In the genomic region with DNA sequence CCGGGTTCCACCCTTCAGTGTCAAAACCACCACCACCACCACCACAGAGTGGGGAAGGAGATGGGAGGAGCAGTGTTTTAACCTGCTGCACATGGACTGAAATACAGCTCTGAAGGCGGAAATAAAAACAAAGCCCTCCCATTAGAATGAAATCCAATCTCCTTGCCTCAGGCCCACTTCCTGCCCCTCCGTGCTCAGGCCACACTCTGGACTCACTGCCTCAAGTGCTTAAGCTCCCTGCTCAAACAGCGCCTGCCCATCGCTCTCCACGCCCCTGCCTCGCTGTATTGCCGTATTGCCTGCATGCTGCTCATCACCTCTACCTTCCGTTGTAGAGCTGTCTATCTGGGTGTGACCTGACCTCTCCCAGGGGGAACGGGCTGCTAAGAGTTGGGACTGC, we compare ENCODE assay signal across 15 cellular contexts. TPM values are rescaled to one million over a fixed set of nuclear protein-coding genes. Genes with fewer than 3 reads are reported as not detected.
DNase-seq lines count a peak whose midpoint lies in the region; ATAC-seq, FAIRE-seq and TF ChIP-seq lines count a peak whose summit lies in the region.
"Had no signal": no experiment of that assay in that cellular context is flagged by ENCODE, and none has a peak within 500 bp of the region (broad histone marks: within the 10 kb centered on the region; RNA-seq: fewer than 3 reads in every experiment).

No MANE protein-coding gene starts in this region.

- no peaks in the 10 kb centered on the region for H3K79me2 ChIP-seq in endothelial cell of umbilical vein (ENCODE audit: control insufficient read depth, insufficient read depth, low read length)

- no peaks in the 10 kb centered on the region for H3K27me3 ChIP-seq in endothelial cell of umbilical vein (ENCODE audit: control insufficient read depth in 2 of 2, insufficient read depth in 2 of 2, low read length in 2 of 2)
- no peaks in the 10 kb centered on the region for H3K27me3 ChIP-seq in mesenchymal stem cell (ENCODE audit: control insufficient read depth in 1 of 2, insufficient read depth in 1 of 2, low read length in 2 of 2)
- H3K27me3 ChIP-seq: body of pancreas had no signal

- CTCF ChIA-PET in activated CD8-positive, alpha-beta T cell treated with anti-CD3 and anti-CD28 coated beads, Interleukin-2, amount 10 ng/mL, durations not matched to agents 7 days and 5 days (lab: Charles Lee) = interaction anchor here (0.5 kb wide), 1 partner anchor 33 kb away, joined by 3 read pairs; no protein-coding TSS in a partner anchor
- CTCF ChIA-PET in activated CD8-positive, alpha-beta T cell treated with anti-CD3 and anti-CD28 coated beads for 36 hours (lab: Charles Lee) = no interaction called here
- CTCF ChIA-PET in endothelial cell of umbilical vein (lab: Charles Lee) = interaction anchor here (0.6 to 1.0 kb wide), 3 partner anchors 37 to 147 kb away, joined by 3 to 4 read pairs (median 3); no protein-coding TSS in a partner anchor

- H3K36me3 Mint-ChIP-seq in activated CD8-positive, alpha-beta T cell treated with anti-CD3 and anti-CD28 coated beads, Interleukin-2, amount 10 ng/mL, durations not matched to agents 7 days and 5 days (ENCODE audit: low read depth) = no peaks in the 10 kb centered on the region
- H3K36me3 Mint-ChIP-seq in activated CD8-positive, alpha-beta T cell treated with anti-CD3 and anti-CD28 coated beads for 36 hours (ENCODE audit: low read depth) = no peaks in the 10 kb centered on the region
- peaks cover 12% of the 10 kb centered on the region for H3K36me3 Mint-ChIP-seq in type B pancreatic cell

- no peak overlapping the region for H2BK12ac ChIP-seq in mesenchymal stem cell (ENCODE audit: low read length in 2 of 2)

- H2BK5ac ChIP-seq in mesenchymal stem cell (ENCODE audit: low read depth, low read length, poor library complexity, severe bottlenecking) = no peak overlapping the region

- H3K9me1 ChIP-seq in endothelial cell of umbilical vein (replicated peaks; ENCODE audit: control insufficient read depth, extremely low read depth, insufficient read depth, low read length) = no peaks in the 10 kb centered on the region

- H3K27ac ChIP-seq in endothelial cell of umbilical vein (ENCODE audit: insufficient read depth, low read depth, low read length) (no peak overlapping the region), mesenchymal stem cell (ENCODE audit: low read length, poor library complexity, severe bottlenecking) (no peak overlapping the region)
- H3K27ac ChIP-seq: body of pancreas, HL-60, PC-9 had no signal

- no peaks in the 10 kb centered on the region for H3K79me1 ChIP-seq in mesenchymal stem cell (replicated peaks; ENCODE audit: low read length, poor library complexity, severe bottlenecking)

- H3K4me2 ChIP-seq in endothelial cell of umbilical vein (ENCODE audit: insufficient read depth, low read length) (no peak overlapping the region), mesenchymal stem cell (ENCODE audit: low read length, poor library complexity, severe bottlenecking) (no peak overlapping the region)
- H3K4me2 ChIP-seq: PC-9 had no signal

- TF ChIP-seq CTCF in activated CD8-positive, alpha-beta T cell treated with anti-CD3 and anti-CD28 coated beads for 36 hours (IDR thresholded peaks at IDR 0.05) = no peak
- no peak for TF ChIP-seq CTCF in endothelial cell of umbilical vein (IDR thresholded peaks at IDR 0.05; ENCODE audit: extremely low read depth in 1 of 2, insufficient read depth in 1 of 2, low read depth in 1 of 2, low read length in 2 of 2)
- TF ChIP-seq CTCF in type B pancreatic cell (conservative IDR thresholded peaks at IDR 0.05) = no peak

- H3K4me3 ChIP-seq in endothelial cell of umbilical vein (replicated peaks in 1 of 3; ENCODE audit: insufficient read depth in 1 of 3, low read depth in 1 of 3, low read length in 3 of 3) = no peak overlapping the region
- no peak overlapping the region for H3K4me3 ChIP-seq in mesenchymal stem cell (ENCODE audit: insufficient read depth in 1 of 2, low read depth in 1 of 2, low read length in 2 of 2)
- H3K4me3 ChIP-seq: body of pancreas, PC-9, skin epidermis had no signal

- H3K4ac ChIP-seq in mesenchymal stem cell (ENCODE audit: low read depth in 1 of 2, low read length in 2 of 2) = no peak overlapping the region

- no peak overlapping the region for H4K8ac ChIP-seq in mesenchymal stem cell (ENCODE audit: low read length)

- no peak overlapping the region for H2BK120ac ChIP-seq in mesenchymal stem cell (ENCODE audit: low read depth, low read length)

- ATAC-seq in activated CD8-positive, alpha-beta T cell treated with anti-CD3 and anti-CD28 coated beads, Interleukin-2, amount 10 ng/mL, durations not matched to agents 7 days and 5 days = no peak
- ATAC-seq in activated CD8-positive, alpha-beta T cell treated with anti-CD3 and anti-CD28 coated beads for 36 hours = no peak
- ATAC-seq: body of pancreas had no signal

- no peaks in the 10 kb centered on the region for H4K20me1 ChIP-seq in endothelial cell of umbilical vein (replicated peaks; ENCODE audit: control insufficient read depth, extremely low read depth, insufficient read depth, low read length)

- 90% methylated on average over 10 of the region's 10 CpGs for WGBS in mesenchymal stem cell

- dilution Hi-C loops in endothelial cell of umbilical vein (cut with MboI; ENCODE audit: extremely low pct_ligation_motif_present, low sequenced_read_pairs) = no loop called here

- FAIRE-seq in endothelial cell of umbilical vein (lab: Jason Lieb, UNC) = no peak

- intact Hi-C loops in activated CD8-positive, alpha-beta T cell treated with anti-CD3 and anti-CD28 coated beads for 36 hours (cut with micrococcal nuclease) = no loop called here
- intact Hi-C loops in endothelial cell of umbilical vein (cut with micrococcal nuclease) = loop anchor here (1.0 kb wide), 1 partner anchor 127 kb away; no protein-coding TSS in a partner anchor

- H3K9me3 Mint-ChIP-seq in activated CD8-positive, alpha-beta T cell treated with anti-CD3 and anti-CD28 coated beads, Interleukin-2, amount 10 ng/mL, durations not matched to agents 7 days and 5 days (ENCODE audit: insufficient read depth) = no peaks in the 10 kb centered on the region
- H3K9me3 Mint-ChIP-seq in activated CD8-positive, alpha-beta T cell treated with anti-CD3 and anti-CD28 coated beads for 36 hours = peaks cover 3% of the 10 kb centered on the region
- H3K9me3 Mint-ChIP-seq in type B pancreatic cell = no peaks in the 10 kb centered on the region

- H3K18ac ChIP-seq in mesenchymal stem cell (ENCODE audit: low read depth in 1 of 2, low read length in 2 of 2) = no peak overlapping the region

- H3K4me1 Mint-ChIP-seq in activated CD8-positive, alpha-beta T cell treated with anti-CD3 and anti-CD28 coated beads, Interleukin-2, amount 10 ng/mL, durations not matched to agents 7 days and 5 days (ENCODE audit: low read depth) = peaks cover 9% of the 10 kb centered on the region
- H3K4me1 Mint-ChIP-seq in activated CD8-positive, alpha-beta T cell treated with anti-CD3 and anti-CD28 coated beads for 36 hours (ENCODE audit: low read depth) = peaks cover 5% of the 10 kb centered on the region
- H3K4me1 Mint-ChIP-seq in type B pancreatic cell (ENCODE audit: unreplicated experiment) = peaks cover 15% of the 10 kb centered on the region

- no peak overlapping the region for H2AK5ac ChIP-seq in mesenchymal stem cell (ENCODE audit: low read length, severe bottlenecking)

- peak overlapping the region; percentile 60 for H3K27ac Mint-ChIP-seq in activated CD8-positive, alpha-beta T cell treated with anti-CD3 and anti-CD28 coated beads, Interleukin-2, amount 10 ng/mL, durations not matched to agents 7 days and 5 days
- no peak overlapping the region for H3K27ac Mint-ChIP-seq in activated CD8-positive, alpha-beta T cell treated with anti-CD3 and anti-CD28 coated beads for 36 hours
- peak overlapping the region; percentile 54 for H3K27ac Mint-ChIP-seq in type B pancreatic cell

- H4K91ac ChIP-seq in mesenchymal stem cell (ENCODE audit: low read length) = no peak overlapping the region

- POLR2A ChIA-PET in activated CD8-positive, alpha-beta T cell treated with anti-CD3 and anti-CD28 coated beads, Interleukin-2, amount 10 ng/mL, durations not matched to agents 7 days and 5 days (lab: Charles Lee) = no interaction called here
- POLR2A ChIA-PET in activated CD8-positive, alpha-beta T cell treated with anti-CD3 and anti-CD28 coated beads for 36 hours (lab: Charles Lee) = no interaction called here
- POLR2A ChIA-PET in endothelial cell of umbilical vein (lab: Charles Lee) = no interaction called here

- no peak overlapping the region for H3K23ac ChIP-seq in mesenchymal stem cell (ENCODE audit: low read length in 2 of 2)

- H3K9ac ChIP-seq in endothelial cell of umbilical vein (replicated peaks; ENCODE audit: extremely low read depth, insufficient read depth, low read length) = no peak overlapping the region
- H3K9ac ChIP-seq in mesenchymal stem cell (ENCODE audit: low read length) = no peak overlapping the region

- BruUV-seq in endothelial cell of umbilical vein (replicated peaks; lab: Mats Ljungman, UMichigan) = no TSS peak

- no peak for TF ChIP-seq POLR2A in endothelial cell of umbilical vein (IDR thresholded peaks at IDR 0.05; ENCODE audit: low read depth, low read length)

- no peak overlapping the region for H2BK15ac ChIP-seq in mesenchymal stem cell (ENCODE audit: low read depth, poor library complexity, severe bottlenecking)

- no peak overlapping the region for H3K4me3 Mint-ChIP-seq in activated CD8-positive, alpha-beta T cell treated with anti-CD3 and anti-CD28 coated beads, Interleukin-2, amount 10 ng/mL, durations not matched to agents 7 days and 5 days
- H3K4me3 Mint-ChIP-seq in activated CD8-positive, alpha-beta T cell treated with anti-CD3 and anti-CD28 coated beads for 36 hours = no peak overlapping the region
- no peak overlapping the region for H3K4me3 Mint-ChIP-seq in type B pancreatic cell

- no peaks in the 10 kb centered on the region for H3K27me3 Mint-ChIP-seq in activated CD8-positive, alpha-beta T cell treated with anti-CD3 and anti-CD28 coated beads, Interleukin-2, amount 10 ng/mL, durations not matched to agents 7 days and 5 days (ENCODE audit: low read depth)
- no peaks in the 10 kb centered on the region for H3K27me3 Mint-ChIP-seq in activated CD8-positive, alpha-beta T cell treated with anti-CD3 and anti-CD28 coated beads for 36 hours
- H3K27me3 Mint-ChIP-seq in type B pancreatic cell = no peaks in the 10 kb centered on the region

- H3K4me1 ChIP-seq in endothelial cell of umbilical vein (ENCODE audit: control insufficient read depth, extremely low read depth, insufficient read depth, low read length) (peaks cover 34% of the 10 kb centered on the region), mesenchymal stem cell (ENCODE audit: control insufficient read depth, insufficient read depth, low read depth, low read length) (peaks cover 4% of the 10 kb centered on the region)
- H3K4me1 ChIP-seq: body of pancreas had no signal

- DNase-seq in activated CD8-positive, alpha-beta T cell treated with anti-CD3 and anti-CD28 coated beads, Interleukin-2, amount 10 ng/mL, durations not matched to agents 7 days and 5 days = no peak
- DNase-seq in activated CD8-positive, alpha-beta T cell treated with anti-CD3 and anti-CD28 coated beads for 36 hours = no peak
- DNase-seq in NCI-H146 (lab: John Stamatoyannopoulos, UW) (peak; percentile 28), endothelial cell of umbilical vein (ENCODE audit: low read depth, low spot score) (peak; percentile 50), type B pancreatic cell (ENCODE audit: extremely low spot score, unreplicated experiment) (no peak), SW 1271 (lab: John Stamatoyannopoulos, UW) (no peak), mesenchymal stem cell (no peak)
- DNase-seq in stimulated activated CD4-positive, alpha-beta T cell treated with anti-CD3 and anti-CD28 coated beads, Interleukin-4, amount 100 ng/mL, for 24 hours = no peak
- DNase-seq: activated T-cell treated with anti-CD3 and anti-CD28 coated beads, Interleukin-2, amount 50 U/mL, for 1 hour; body of pancreas; NCI-H1092 treated with DMSO at 0.1 percent for 48 hours; PC-9; T1000 had no signal

- H3K36me3 ChIP-seq in endothelial cell of umbilical vein (ENCODE audit: control insufficient read depth in 2 of 2, extremely low read depth in 1 of 2, insufficient read depth in 2 of 2, low read length in 2 of 2) (peaks cover 0 to 3% of the 10 kb centered on the region in 2 experiments), mesenchymal stem cell (ENCODE audit: control insufficient read depth in 1 of 2, insufficient read depth in 2 of 2, low read depth in 1 of 2, low read length in 2 of 2) (peaks cover 0 to 7% of the 10 kb centered on the region in 2 experiments)

- H3K14ac ChIP-seq in mesenchymal stem cell (ENCODE audit: low read length in 2 of 2) = no peak overlapping the region

- H3K9me3 ChIP-seq in endothelial cell of umbilical vein (replicated peaks; ENCODE audit: control insufficient read depth, insufficient read depth, low read length) = no peaks in the 10 kb centered on the region
- H3K9me3 ChIP-seq in mesenchymal stem cell (ENCODE audit: control insufficient read depth, low read length) = no peaks in the 10 kb centered on the region
- H3K9me3 ChIP-seq: body of pancreas had no signal

- H2AFZ ChIP-seq in endothelial cell of umbilical vein (ENCODE audit: low read depth, low read length) (peak overlapping the region; percentile 24), mesenchymal stem cell (ENCODE audit: low read depth, low read length) (no peak overlapping the region)
- H2AFZ ChIP-seq: PC-9 had no signal

RNA-seq across cellular contexts. Expression of gene NEB, which starts 31.5 kb away (rescaled TPM):
- under 1 TPM; 0.31 to 0.40 TPM for total RNA-seq in activated CD8-positive, alpha-beta T cell treated with anti-CD3 and anti-CD28 coated beads, Interleukin-2, amount 10 ng/mL, durations not matched to agents 7 days and 5 days
- under 1 TPM; 0.18 to 0.34 TPM for total RNA-seq in activated CD8-positive, alpha-beta T cell treated with anti-CD3 and anti-CD28 coated beads for 36 hours
- total RNA-seq in endothelial cell of umbilical vein (1.8 and 3.6 TPM in 2 replicates), type B pancreatic cell (ENCODE audit: low replicate concordance) (1.6 and 5.0 TPM in 2 replicates)
- 0.84 and 0.94 TPM in 2 replicates for polyA plus RNA-seq in endothelial cell of umbilical vein
- polyA plus RNA-seq in endothelial cell of umbilical vein (2011; cell fraction: cytosol; rRNA removed) = 0.90 TPM in 2 replicates
- 5.4 and 5.6 TPM in 2 replicates for polyA plus RNA-seq in endothelial cell of umbilical vein (2011; cell fraction: nucleus; rRNA removed)
- 1.6 and 2.3 TPM in 2 replicates for polyA plus RNA-seq in endothelial cell of umbilical vein (2012)
- polyA minus RNA-seq in endothelial cell of umbilical vein = 2.5 and 3.0 TPM in 2 replicates
- polyA minus RNA-seq in endothelial cell of umbilical vein (2011; cell fraction: cytosol; rRNA and poly(A)+ RNA removed) = not detected
- 7.2 and 7.5 TPM in 2 replicates for polyA minus RNA-seq in endothelial cell of umbilical vein (2011; cell fraction: nucleus; rRNA and poly(A)+ RNA removed)
- polyA plus RNA-seq in mesenchymal stem cell (2013, experiment 1 of 2) = 0.04 TPM
- polyA plus RNA-seq in mesenchymal stem cell (2013, experiment 2 of 2) = 0.03 TPM

Comparison
In these comparisons a context has a peak if more than half of its experiments do, and no peak if none do; other contexts are left out.
1. DNase-seq: peak in NCI-H146 (single experiment) and endothelial cell of umbilical vein (single experiment); none in activated CD8-positive, alpha-beta T cell treated with anti-CD3 and anti-CD28 coated beads, Interleukin-2, amount 10 ng/mL, durations not matched to agents 7 days and 5 days (single experiment), activated CD8-positive, alpha-beta T cell treated with anti-CD3 and anti-CD28 coated beads for 36 hours (single experiment), type B pancreatic cell (single experiment), SW 1271 (0 of 2), stimulated activated CD4-positive, alpha-beta T cell treated with anti-CD3 and anti-CD28 coated beads, Interleukin-4, amount 100 ng/mL, for 24 hours (single experiment) and mesenchymal stem cell (single experiment).